ENCODE assay signal across 18 cellular contexts in genomic region chr9:134218230-134218629, GRCh38. TPM values are rescaled to one million over a fixed set of nuclear protein-coding genes. Genes with fewer than 3 reads are reported as not detected.
"Had no signal": no experiment of that assay in that cellular context is flagged by ENCODE, and none has a peak within 500 bp of the region (broad histone marks: within the 10 kb centered on the region; RNA-seq: fewer than 3 reads in every experiment).

No MANE protein-coding gene starts in this region.

- H3K36me3 ChIP-seq: esophagus squamous epithelium, neutrophil, right atrium auricular region, suprapubic skin had no signal

- H3K27ac ChIP-seq: esophagus squamous epithelium, neutrophil, right atrium auricular region, suprapubic skin had no signal

- H3K27me3 ChIP-seq: esophagus squamous epithelium, right atrium auricular region, suprapubic skin had no signal

- H3K9me3 ChIP-seq: esophagus squamous epithelium, neutrophil, right atrium auricular region, suprapubic skin had no signal

- DNase-seq: activated CD4-positive, CD25-positive, alpha-beta regulatory T cell; activated CD8-positive, alpha-beta memory T cell treated with anti-CD3 and anti-CD28 coated beads, Interleukin-2, amount 50 U/mL, for 48 hours; activated gamma-delta T cell treated with Interleukin-2 at 50 U/mL for 16 hours; activated naive CD8-positive, alpha-beta T cell treated with anti-CD3 and anti-CD28 coated beads for 36 hours; central memory CD4-positive, alpha-beta T cell; cortex of kidney; effector CD8-positive, alpha-beta T cell; esophagus squamous epithelium; kidney glomerular epithelial cell; naive B cell; trophoblast cell had no signal

- H3K4me3 ChIP-seq: esophagus squamous epithelium, right atrium auricular region, suprapubic skin had no signal

RNA-seq across cellular contexts. Expression of gene RNU6ATAC, which starts 53.9 kb away (rescaled TPM):
- total RNA-seq: esophagus squamous epithelium, fibroblast of villous mesenchyme, glomerular endothelial cell, lung microvascular endothelial cell, right atrium auricular region, suprapubic skin had no signal
- polyA plus RNA-seq: endothelial cell of umbilical vein had no signal
